ENCODE assay signal across 7 cellular contexts in genomic region chrX:111008126-111008525, GRCh38.
"Had no signal": no experiment of that assay in that cellular context is flagged by ENCODE, and none has a peak within 500 bp of the region (broad histone marks: within the 10 kb centered on the region; RNA-seq: fewer than 3 reads in every experiment).

No MANE protein-coding gene starts in this region.

- H3K4me3 ChIP-seq: GM23338 had no signal

- H3K4me2 ChIP-seq: GM23338 had no signal

- H2AFZ ChIP-seq: GM23338 had no signal

- DNase-seq: H9, HCEC 1CT, IMR-90 had no signal

- FAIRE-seq: H1, H54, HTR-8/SVneo had no signal

- H3K27ac Mint-ChIP-seq: GM23338, H9 had no signal

- H3K9me3 Mint-ChIP-seq: GM23338, H9 had no signal

- H3K4me3 Mint-ChIP-seq: GM23338, H9 had no signal
